1 cellular context compared by ENCODE assay signal in genomic region chr2:241572915-241573651, GRCh38. TPM values are rescaled to one million over a fixed set of nuclear protein-coding genes. Genes with fewer than 3 reads are reported as not detected.
"Had no signal": no experiment of that assay in that cellular context is flagged by ENCODE, and none has a peak within 500 bp of the region (broad histone marks: within the 10 kb centered on the region; RNA-seq: fewer than 3 reads in every experiment).

No MANE protein-coding gene starts in this region.

RNA-seq across cellular contexts. Expression of gene BOK, which starts 14.5 kb away (rescaled TPM):
- total RNA-seq: activated naive CD8-positive, alpha-beta T cell treated with anti-CD3 and anti-CD28 coated beads, Interleukin-2, amount 10 ng/mL, durations not matched to agents 7 days and 5 days had no signal
